Comparison of ENCODE assay signal across 11 cellular contexts in genomic region chr1:44239961-44240371, GRCh38. TPM values are rescaled to one million over a fixed set of nuclear protein-coding genes. Genes with fewer than 3 reads are reported as not detected.
DNase-seq lines count a peak whose midpoint lies in the region; ATAC-seq, FAIRE-seq and TF ChIP-seq lines count a peak whose summit lies in the region.
"Had no signal": no experiment of that assay in that cellular context is flagged by ENCODE, and none has a peak within 500 bp of the region (broad histone marks: within the 10 kb centered on the region; RNA-seq: fewer than 3 reads in every experiment).

No MANE protein-coding gene starts in this region.

- DNase-seq in AG08395 (ENCODE audit: low spot score), result peak; percentile 19
- no peak for DNase-seq in K562 (ENCODE audit: extremely low read depth in 1 of 4, low spot score in 3 of 4)
- peak; percentile 43 for DNase-seq in hepatocyte (ENCODE audit: low spot score)
- no peak for DNase-seq in prostate gland (ENCODE audit: low spot score)
- DNase-seq in GM19240 (ENCODE audit: insufficient read length, low spot score), result no peak
- no peak for DNase-seq in SKM-1 (lab: John Stamatoyannopoulos, UW; ENCODE audit: unreplicated experiment)
- no peak for DNase-seq in SIG-M5 treated with dmso at 0.1 percent for 504 hours (lab: John Stamatoyannopoulos, UW; ENCODE audit: unreplicated experiment)
- DNase-seq in immature natural killer cell, result no peak
- DNase-seq: activated CD4-positive, alpha-beta T cell treated with anti-CD3 and anti-CD28 coated beads for 36 hours had no signal

- no peaks in the 10 kb centered on the region for H3K79me2 ChIP-seq in K562 (ENCODE audit: control insufficient read depth, insufficient read depth, low read length)
- no peaks in the 10 kb centered on the region for H3K79me2 ChIP-seq in hepatocyte

- no peak overlapping the region for H3K27ac Mint-ChIP-seq in immature natural killer cell
- H3K27ac Mint-ChIP-seq: activated CD4-positive, alpha-beta T cell treated with anti-CD3 and anti-CD28 coated beads for 36 hours; activated naive CD4-positive, alpha-beta T cell treated with anti-CD3 and anti-CD28 coated beads, Interleukin-2, amount 50 U/mL, for 24 hours had no signal

- H4K20me1 ChIP-seq in K562 (replicated peaks; ENCODE audit: control insufficient read depth, insufficient read depth, low read length) (peaks cover 22% of the 10 kb centered on the region), hepatocyte (ENCODE audit: insufficient read depth, poor library complexity, severe bottlenecking) (no peaks in the 10 kb centered on the region)

- no peak for FAIRE-seq in K562 (lab: Jason Lieb, UNC)

- H3K9me3 Mint-ChIP-seq in immature natural killer cell, result no peaks in the 10 kb centered on the region
- H3K9me3 Mint-ChIP-seq: activated naive CD4-positive, alpha-beta T cell treated with anti-CD3 and anti-CD28 coated beads, Interleukin-2, amount 50 U/mL, for 24 hours; type B pancreatic cell had no signal

- H3K9me2 ChIP-seq in hepatocyte (replicated peaks; ENCODE audit: insufficient read depth), result no peaks in the 10 kb centered on the region

- no TSS peak for BruUV-seq in K562 (replicated peaks; lab: Mats Ljungman, UMichigan)

- no peak for TF ChIP-seq POLR2A in K562 (conservative IDR thresholded peaks at IDR 0.05)
- TF ChIP-seq POLR2A in prostate gland (IDR thresholded peaks at IDR 0.05), result no peak

- 80% methylated on average over 3 of the region's 3 CpGs for WGBS in K562 (ENCODE audit: insufficient coverage, low coverage, missing lambda C conversion rate)
- 45% methylated on average over 3 of the region's 3 CpGs for WGBS in hepatocyte (ENCODE audit: low lambda C conversion rate, missing lambda C conversion rate)
- 50% methylated on average over 3 of the region's 3 CpGs for WGBS in prostate gland

- H3K4me1 ChIP-seq in K562 (replicated peaks in 1 of 2; ENCODE audit: control insufficient read depth in 2 of 2, insufficient read depth in 2 of 2, low read length in 2 of 2) (peaks cover 23 to 35% of the 10 kb centered on the region in 2 experiments; a peak in 4 of 5 replicates), hepatocyte (ENCODE audit: insufficient read depth) (peaks cover 37% of the 10 kb centered on the region), prostate gland (replicated peaks) (peaks cover 6% of the 10 kb centered on the region)

- in situ Hi-C loops in K562 (cut with MboI), result no loop called here

- no peak overlapping the region for H3K4me3 ChIP-seq in K562
- no peak overlapping the region for H3K4me3 ChIP-seq in hepatocyte
- H3K4me3 ChIP-seq in prostate gland, result no peak overlapping the region

- peaks cover 9% of the 10 kb centered on the region for H3K9me1 ChIP-seq in K562 (ENCODE audit: control insufficient read depth, insufficient read depth, low read length)

- H3K36me3 Mint-ChIP-seq in immature natural killer cell, result no peaks in the 10 kb centered on the region

- no peaks in the 10 kb centered on the region for H3K27me3 ChIP-seq in K562 (ENCODE audit: control insufficient read depth in 2 of 2, insufficient read depth in 2 of 2, low read length in 2 of 2)
- H3K27me3 ChIP-seq in hepatocyte, result no peaks in the 10 kb centered on the region
- no peaks in the 10 kb centered on the region for H3K27me3 ChIP-seq in prostate gland (replicated peaks; ENCODE audit: insufficient read depth)

- CTCF ChIA-PET in K562 (lab: Yijun Ruan, JAX; ENCODE audit: low intra/inter-chr PET ratio), result no interaction called here

- H3K9ac ChIP-seq in K562 (ENCODE audit: insufficient read depth in 1 of 2, low read depth in 2 of 2, low read length in 2 of 2), result peak overlapping the region in 1 of 2 experiments; percentile 68; a peak in 2 of 4 replicates

- H3K36me3 ChIP-seq in K562 (ENCODE audit: control insufficient read depth, insufficient read depth, low read length), result peaks cover 21% of the 10 kb centered on the region
- no peaks in the 10 kb centered on the region for H3K36me3 ChIP-seq in hepatocyte (replicated peaks; ENCODE audit: insufficient read depth, low read depth)
- H3K36me3 ChIP-seq in prostate gland, result no peaks in the 10 kb centered on the region

- no peaks in the 10 kb centered on the region for H3K27me3 Mint-ChIP-seq in immature natural killer cell (ENCODE audit: low read depth in 3 of 3)
- H3K27me3 Mint-ChIP-seq: activated CD4-positive, alpha-beta T cell treated with anti-CD3 and anti-CD28 coated beads for 36 hours; activated naive CD4-positive, alpha-beta T cell treated with anti-CD3 and anti-CD28 coated beads, Interleukin-2, amount 50 U/mL, for 24 hours; type B pancreatic cell had no signal

- POLR2A ChIA-PET in K562 (lab: Yijun Ruan, JAX), result interaction anchor here (0.6 to 1.7 kb wide), 9 partner anchors 10 to 1455 kb away, joined by 3 to 6 read pairs (median 3); no protein-coding TSS in a partner anchor

- TF ChIP-seq EP300 in K562 (IDR thresholded peaks at IDR 0.05; ENCODE audit: low read length), result no peak

- TF ChIP-seq RAD21 in K562 (CRISPR knock-in tag; conservative IDR thresholded peaks at IDR 0.05 in 1 of 2, IDR thresholded peaks at IDR 0.05 in 1 of 2), result no peak

- no peak overlapping the region for H2AFZ ChIP-seq in K562 (ENCODE audit: low read depth, low read length)
- no peak overlapping the region for H2AFZ ChIP-seq in hepatocyte

- no peak overlapping the region for H3K4me2 ChIP-seq in K562 (ENCODE audit: insufficient read depth, low read length)
- peak overlapping the region; percentile 67 for H3K4me2 ChIP-seq in hepatocyte

- peaks cover 8% of the 10 kb centered on the region in 2 donors for H3K4me1 Mint-ChIP-seq in immature natural killer cell

- H3K27ac ChIP-seq in K562 (ENCODE audit: extremely low read depth, low read depth, low read length) (no peak overlapping the region), hepatocyte (peak overlapping the region; percentile 93), prostate gland (peak overlapping the region; percentile 24 to 71)

- no peak for ATAC-seq in K562

- TF ChIP-seq CTCF in K562 (IDR thresholded peaks at IDR 0.05 in 2 of 3, conservative IDR thresholded peaks at IDR 0.05 in 1 of 3; ENCODE audit: insufficient read depth in 2 of 3, low read depth in 1 of 3, low read length in 3 of 3) (no peak), hepatocyte (IDR thresholded peaks at IDR 0.05; ENCODE audit: poor library complexity) (no peak), prostate gland (IDR thresholded peaks at IDR 0.05) (no peak)

- intact Hi-C loops in K562 (cut with micrococcal nuclease) (loop anchor here (2.0 kb wide), 1 partner anchor 51 kb away; no protein-coding TSS in a partner anchor), prostate gland (cut with DNase I) (no loop called here)

- H3K4me3 Mint-ChIP-seq in immature natural killer cell, result no peak overlapping the region
- H3K4me3 Mint-ChIP-seq: activated CD4-positive, alpha-beta T cell treated with anti-CD3 and anti-CD28 coated beads for 36 hours; activated naive CD4-positive, alpha-beta T cell treated with anti-CD3 and anti-CD28 coated beads, Interleukin-2, amount 50 U/mL, for 24 hours had no signal

- H3K9me3 ChIP-seq in K562 (replicated peaks; ENCODE audit: control insufficient read depth, insufficient read depth, low read depth, low read length), result no peaks in the 10 kb centered on the region
- H3K9me3 ChIP-seq in hepatocyte (ENCODE audit: low read depth), result no peaks in the 10 kb centered on the region
- no peaks in the 10 kb centered on the region for H3K9me3 ChIP-seq in prostate gland

TF ChIP-seq in K562, 482 proteins besides CTCF, POLR2A, EP300 and RAD21:
- no peak for TF ChIP-seq CCAR2 (IDR thresholded peaks at IDR 0.05; ENCODE audit: low read depth, low read length)
- no peak for TF ChIP-seq CBX3 (IDR thresholded peaks at IDR 0.05; ENCODE audit: borderline replicate concordance in 1 of 2, low read length in 2 of 2)
- no peak for TF ChIP-seq RBBP5 (IDR thresholded peaks at IDR 0.05; ENCODE audit: borderline replicate concordance, insufficient read depth, low read length, poor library complexity, severe bottlenecking)
- TF ChIP-seq HDAC2 (IDR thresholded peaks at IDR 0.05), result no peak
- TF ChIP-seq, protein P1, sequence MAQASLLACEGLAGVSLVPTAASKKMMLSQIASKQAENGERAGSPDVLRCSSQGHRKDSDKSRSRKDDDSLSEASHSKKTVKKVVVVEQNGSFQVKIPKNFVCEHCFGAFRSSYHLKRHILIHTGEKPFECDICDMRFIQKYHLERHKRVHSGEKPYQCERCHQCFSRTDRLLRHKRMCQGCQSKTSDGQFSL (CRISPR knock-in tag; IDR thresholded peaks at IDR 0.05), result 0 out of 2 replicates have a peak, but pooled peaks have one; percentile 9
- TF ChIP-seq, protein P1 (tag; IDR thresholded peaks at IDR 0.05), result no peak

RNA-seq across cellular contexts. Expression of gene DMAP1, which starts 26.7 kb away (rescaled TPM):
- 75.0 and 118 TPM in 2 replicates for total RNA-seq in K562 (2011; cell fraction: chromatin; rRNA removed; ENCODE audit: low replicate concordance)
- total RNA-seq in K562 (2011; cell fraction: nucleolus; rRNA removed), result 96.1 and 101 TPM in 2 replicates
- total RNA-seq in K562 (2011; cell fraction: nucleoplasm; rRNA removed), result 70.1 and 80.1 TPM in 2 replicates
- total RNA-seq in K562 (2014; rRNA removed), result 51.2 and 52.3 TPM in 2 replicates
- total RNA-seq in K562 (2014; rRNA removed; fragmentation: Illumina TruSeq; extraction: Trizol), result 11.5 and 14.2 TPM in 2 replicates
- 20.2 and 25.1 TPM in 2 replicates for total RNA-seq in K562 (2015; rRNA removed; fragmentation: Illumina TruSeq; extraction: Trizol)
- 38.0 and 38.6 TPM in 2 replicates for total RNA-seq in K562 (2021)
- polyA plus RNA-seq in K562 (2011; rRNA removed), result 30.3 and 39.4 TPM in 2 replicates
- polyA plus RNA-seq in K562 (2011; cell fraction: cytosol; rRNA removed), result 36.6 and 44.1 TPM in 2 replicates
- polyA plus RNA-seq in K562 (2011; cell fraction: nucleus; rRNA removed), result 138 and 153 TPM in 2 replicates
- 33.2 and 39.0 TPM in 2 replicates for polyA plus RNA-seq in K562 (2012)
- polyA plus RNA-seq in K562 (2014; fragmentation: Illumina TruSeq; extraction: Trizol), result 34.8 and 37.0 TPM in 2 replicates
- 1 to 10 TPM; 1.5 to 4.0 TPM for polyA plus RNA-seq in K562 (2014; fragmentation: Nextera tagmentation; extraction: Ambion mirVana)
- 50.3 and 54.0 TPM in 2 replicates for polyA plus RNA-seq in K562 (2014; rRNA removed)
- polyA minus RNA-seq in K562 (2011; rRNA and poly(A)+ RNA removed), result 32.6 and 36.3 TPM in 2 replicates
- polyA minus RNA-seq in K562 (2011; cell fraction: cytosol; rRNA and poly(A)+ RNA removed), result 18.4 and 29.8 TPM in 2 replicates
- polyA minus RNA-seq in K562 (2011; cell fraction: nucleus; rRNA and poly(A)+ RNA removed), result 36.8 and 54.3 TPM in 2 replicates
- 28.8 and 34.4 TPM in 2 replicates for total RNA-seq in hepatocyte
- polyA plus RNA-seq in hepatocyte, result 46.7 and 61.8 TPM in 2 replicates
- 10 to 100 TPM; 50.6 to 84.0 TPM for total RNA-seq in prostate gland
- polyA plus RNA-seq in immature natural killer cell, result 10 to 100 TPM; 29.4 to 44.3 (median 39.8) TPM

Comparison
In these comparisons a context has a peak if more than half of its experiments do, and no peak if none do; other contexts are left out.
1. DNase-seq: peak in AG08395 (single experiment) and hepatocyte (single experiment); none in K562 (0 of 4), prostate gland (single experiment), GM19240 (single experiment), SKM-1 (single experiment), SIG-M5 treated with dmso at 0.1 percent for 504 hours (single experiment) and immature natural killer cell (0 of 3).